Comparison of ENCODE assay signal across 24 cellular contexts in genomic region chr19:8806661-8807060, GRCh38. TPM values are rescaled to one million over a fixed set of nuclear protein-coding genes. Genes with fewer than 3 reads are reported as not detected.
"Had no signal": no experiment of that assay in that cellular context is flagged by ENCODE, and none has a peak within 500 bp of the region (broad histone marks: within the 10 kb centered on the region; RNA-seq: fewer than 3 reads in every experiment).

No MANE protein-coding gene starts in this region.

- DNase-seq: activated CD4-positive, alpha-beta T cell treated with anti-CD3 and anti-CD28 coated beads for 1 hour; activated CD4-positive, alpha-beta T cell treated with anti-CD3 and anti-CD28 coated beads, Interleukin-2, amount 50 U/mL, for 48 hours; activated gamma-delta T cell; adrenal gland; colonic mucosa; heart right ventricle; left ventricle myocardium inferior; stimulated activated CD4-positive, alpha-beta T cell treated with anti-CD3 and anti-CD28 coated beads, Interleukin-12 subunit alpha, Interleukin-12 subunit beta, amount 100 ng/mL, for 4 hours; stimulated activated CD4-positive, alpha-beta T cell treated with anti-CD3 and anti-CD28 coated beads, Interleukin-1b, Interleukin-23, amount 100 ng/mL, for 48 hours; stimulated activated CD8-positive, alpha-beta memory T cell treated with anti-CD3 and anti-CD28 coated beads, Interleukin-4, amount 100 ng/mL, for 48 hours; stimulated activated naive CD4-positive, alpha-beta T cell treated with Interleukin-2 at 50 U/mL for 16 hours; substantia nigra; tibial artery had no signal

- H3K27ac ChIP-seq: adrenal gland, colonic mucosa, gastroesophageal sphincter, heart right ventricle, left ventricle myocardium inferior, tibial artery, VCaP had no signal

- H3K27me3 ChIP-seq: adrenal gland, colonic mucosa, gastroesophageal sphincter, heart right ventricle, tibial artery had no signal

- ATAC-seq: gastroesophageal sphincter, heart right ventricle had no signal

- H3K4me3 ChIP-seq: adrenal gland, colonic mucosa, gastroesophageal sphincter, heart right ventricle, left ventricle myocardium inferior, tibial artery had no signal

- H3K4me1 ChIP-seq: adrenal gland, colonic mucosa, gastroesophageal sphincter, heart right ventricle, left ventricle myocardium inferior, tibial artery had no signal

RNA-seq across cellular contexts. Expression of gene MBD3L1, which starts 25.5 kb away (rescaled TPM):
- total RNA-seq: adrenal gland; cardiac septum; colonic mucosa; gastroesophageal sphincter; heart right ventricle; kidney epithelial cell; left ventricle myocardium inferior; mononuclear cell; omental fat pad; posterior vena cava; T-helper 1 cell treated with Interleukin-12 subunit alpha and Interleukin-12 subunit beta and Interleukin-4 antibody, amounts not matched to agents 30 ng/mL and 1 ng/mL, for 36 hours; urinary bladder had no signal
- polyA plus RNA-seq: adrenal gland, esophagus, heart right ventricle, neural cell, urinary bladder had no signal
